In genomic region chrX:134294548-134294947, GRCh38 we compare ENCODE assay signal across 15 cellular contexts. TPM values are rescaled to one million over a fixed set of nuclear protein-coding genes. Genes with fewer than 3 reads are reported as not detected.
DNase-seq lines count a peak whose midpoint lies in the region; ATAC-seq and TF ChIP-seq lines count a peak whose summit lies in the region.
"Had no signal": no experiment of that assay in that cellular context is flagged by ENCODE, and none has a peak within 500 bp of the region (broad histone marks: within the 10 kb centered on the region; RNA-seq: fewer than 3 reads in every experiment).

No MANE protein-coding gene starts in this region.

- H3K9ac ChIP-seq in trophoblast cell (ENCODE audit: low read length), result no peak overlapping the region
- H3K9ac ChIP-seq: BLaER1 treated with 17β-estradiol and CSF1 and Interleukin-3, amounts not matched to agents 10 nM and 100 nM had no signal

- no peak overlapping the region for H4K12ac ChIP-seq in trophoblast cell (ENCODE audit: low read depth, low read length)

- no peak overlapping the region for H2AK5ac ChIP-seq in trophoblast cell (ENCODE audit: low read length)

- in situ Hi-C loops in Panc1 (cut with HindIII; ENCODE audit: low pct_unique_long_range_greater_than_20kb, low sequenced_read_pairs), result no loop called here

- BruUV-seq in Panc1 (replicated peaks; lab: Mats Ljungman, UMichigan), result no TSS peak

- no peaks in the 10 kb centered on the region for H3K27me3 Mint-ChIP-seq in type B pancreatic cell

- no peak overlapping the region for H3K23ac ChIP-seq in trophoblast cell (ENCODE audit: low read length)

- POLR2A ChIA-PET in Panc1 (lab: Charles Lee), result no interaction called here

- peak; percentile 34; the same call in 1 of the 2 replicates for TF ChIP-seq CTCF in Panc1 (IDR thresholded peaks at IDR 0.05)
- peak; percentile 34 for TF ChIP-seq CTCF in fibroblast of villous mesenchyme (IDR thresholded peaks at IDR 0.05; ENCODE audit: insufficient read depth, low read depth, low read length)
- TF ChIP-seq CTCF in type B pancreatic cell (conservative IDR thresholded peaks at IDR 0.05), result peak; percentile 65

- H3K79me1 ChIP-seq in trophoblast cell (ENCODE audit: low read length), result no peaks in the 10 kb centered on the region

- H3K36me3 ChIP-seq in Panc1 (ENCODE audit: control insufficient read depth, insufficient read depth, low read length) (no peaks in the 10 kb centered on the region), trophoblast cell (ENCODE audit: control insufficient read depth in 1 of 2, insufficient read depth in 2 of 2, low read length in 2 of 2) (no peaks in the 10 kb centered on the region)
- H3K36me3 ChIP-seq: BLaER1 treated with 17β-estradiol and CSF1 and Interleukin-3, amounts not matched to agents 10 nM and 100 nM; HAP-1; spleen; WERI-Rb-1 had no signal

- DNase-seq in NCI-H82 (lab: John Stamatoyannopoulos, UW) (peak; percentile 3), NCI-H82 treated with DMSO at 0.1 percent for 48 hours (lab: John Stamatoyannopoulos, UW; ENCODE audit: unreplicated experiment) (no peak), Panc1 (ENCODE audit: low read depth, low spot score) (no peak), fibroblast of villous mesenchyme (ENCODE audit: low read depth) (peak; percentile 0), type B pancreatic cell (ENCODE audit: extremely low spot score, unreplicated experiment) (no peak), trophoblast cell (no peak)
- DNase-seq in activated CD4-positive, alpha-beta T cell treated with anti-CD3 and anti-CD28 coated beads for 1 hour, result no peak
- DNase-seq: activated naive CD4-positive, alpha-beta T cell treated with anti-CD3 and anti-CD28 coated beads for 36 hours; spleen; stimulated activated naive CD4-positive, alpha-beta T cell; WERI-Rb-1 had no signal

- CTCF ChIA-PET in Panc1 (lab: Charles Lee), result no interaction called here

- H2BK5ac ChIP-seq in trophoblast cell (ENCODE audit: low read depth, low read length, poor library complexity), result no peak overlapping the region

- no peak overlapping the region for H3K4me2 ChIP-seq in trophoblast cell (ENCODE audit: low read length)
- H3K4me2 ChIP-seq: BLaER1 treated with 17β-estradiol and CSF1 and Interleukin-3, amounts not matched to agents 10 nM and 100 nM had no signal

- H3K4me1 ChIP-seq in Panc1 (ENCODE audit: control insufficient read depth, insufficient read depth, low read length) (no peaks in the 10 kb centered on the region), trophoblast cell (ENCODE audit: control insufficient read depth in 1 of 2, insufficient read depth in 2 of 2, low read length in 2 of 2) (no peaks in the 10 kb centered on the region)
- H3K4me1 ChIP-seq: BLaER1 treated with 17β-estradiol and CSF1 and Interleukin-3, amounts not matched to agents 10 nM and 100 nM; HAP-1; spleen had no signal

- no peak overlapping the region for H4K91ac ChIP-seq in trophoblast cell (ENCODE audit: low read depth, low read length)

- H3K9me3 ChIP-seq in Panc1 (ENCODE audit: control insufficient read depth, insufficient read depth, low read depth, low read length), result no peaks in the 10 kb centered on the region
- no peaks in the 10 kb centered on the region for H3K9me3 ChIP-seq in trophoblast cell (ENCODE audit: insufficient read depth, low read depth, low read length)
- H3K9me3 ChIP-seq: HAP-1 had no signal

- no peak overlapping the region for H2AFZ ChIP-seq in trophoblast cell (ENCODE audit: insufficient read depth, low read length, poor library complexity)

- no peak overlapping the region for H2BK12ac ChIP-seq in trophoblast cell (ENCODE audit: low read length)

- no peak overlapping the region for H3K4me3 Mint-ChIP-seq in type B pancreatic cell
- H3K4me3 Mint-ChIP-seq: activated naive CD4-positive, alpha-beta T cell treated with anti-CD3 and anti-CD28 coated beads for 36 hours had no signal

- H3K79me2 ChIP-seq in trophoblast cell (ENCODE audit: control insufficient read depth, insufficient read depth, low read length, poor library complexity), result no peaks in the 10 kb centered on the region

- ATAC-seq in Panc1 (no peak), GM18519 (IDR thresholded peaks at IDR 0.05; ENCODE audit: low FRiP score, unreplicated experiment) (no peak)

- intact Hi-C loops in Panc1 (cut with micrococcal nuclease; ENCODE audit: unreplicated experiment), result no loop called here

- no peaks in the 10 kb centered on the region; the same call in 1 of the 2 replicates for H3K27me3 ChIP-seq in Panc1 (ENCODE audit: control insufficient read depth, insufficient read depth, low read length)
- H3K27me3 ChIP-seq in trophoblast cell (ENCODE audit: insufficient read depth, low read length), result no peaks in the 10 kb centered on the region

- H3K27ac Mint-ChIP-seq in type B pancreatic cell, result no peak overlapping the region
- H3K27ac Mint-ChIP-seq: activated naive CD4-positive, alpha-beta T cell treated with anti-CD3 and anti-CD28 coated beads for 36 hours had no signal

- no peak overlapping the region for H3K4ac ChIP-seq in trophoblast cell (ENCODE audit: low read depth, low read length)

- H4K8ac ChIP-seq in trophoblast cell (ENCODE audit: low read depth, low read length), result no peak overlapping the region

- no peak overlapping the region for H3K18ac ChIP-seq in trophoblast cell (ENCODE audit: low read length)

- no peaks in the 10 kb centered on the region for H3K36me3 Mint-ChIP-seq in type B pancreatic cell

- H3K27ac ChIP-seq in Panc1 (ENCODE audit: low read length), result no peak overlapping the region
- no peak overlapping the region for H3K27ac ChIP-seq in trophoblast cell (ENCODE audit: low read depth, low read length)
- H3K27ac ChIP-seq: BLaER1 treated with 17β-estradiol and CSF1 and Interleukin-3, amounts not matched to agents 10 nM and 100 nM; spleen; WERI-Rb-1 had no signal

- no peak overlapping the region for H3K14ac ChIP-seq in trophoblast cell (ENCODE audit: low read length)

- H3K4me1 Mint-ChIP-seq in type B pancreatic cell (ENCODE audit: unreplicated experiment), result no peaks in the 10 kb centered on the region

- H3K9me3 Mint-ChIP-seq in type B pancreatic cell, result no peaks in the 10 kb centered on the region

- H3K4me3 ChIP-seq in Panc1 (ENCODE audit: low read depth in 2 of 2, low read length in 2 of 2) (no peak overlapping the region), fibroblast of villous mesenchyme (ENCODE audit: low read depth, low read length) (no peak overlapping the region), trophoblast cell (ENCODE audit: low read depth, low read length) (no peak overlapping the region)
- H3K4me3 ChIP-seq: BLaER1 treated with 17β-estradiol and CSF1 and Interleukin-3, amounts not matched to agents 10 nM and 100 nM; HAP-1; lung; spleen had no signal

- no peak overlapping the region for H2BK120ac ChIP-seq in trophoblast cell (ENCODE audit: insufficient read depth, low read length, poor library complexity)

RNA-seq across cellular contexts. Expression of gene CCDC160, which starts 57.6 kb away (rescaled TPM):
- total RNA-seq in Panc1 (2021; ENCODE audit: unreplicated experiment), result not detected
- not detected for polyA plus RNA-seq in Panc1 (2012; ENCODE audit: insufficient read length)
- 0.43 TPM in 1 of 2 replicates, not detected in the other for total RNA-seq in fibroblast of villous mesenchyme
- total RNA-seq in type B pancreatic cell (ENCODE audit: low replicate concordance), result 0.55 and 1.8 TPM in 2 replicates
- polyA plus RNA-seq in trophoblast cell (2013), result 2.0 and 2.2 TPM in 2 replicates
- total RNA-seq: activated naive CD4-positive, alpha-beta T cell treated with anti-CD3 and anti-CD28 coated beads for 36 hours had no signal

Comparison
In these comparisons a context has a peak if more than half of its experiments do, and no peak if none do; other contexts are left out.
1. DNase-seq: peak in NCI-H82 (single experiment) and fibroblast of villous mesenchyme (single experiment); none in NCI-H82 treated with DMSO at 0.1 percent for 48 hours (single experiment), Panc1 (single experiment), type B pancreatic cell (single experiment), activated CD4-positive, alpha-beta T cell treated with anti-CD3 and anti-CD28 coated beads for 1 hour (single experiment) and trophoblast cell (0 of 2).
2. Peak in every context shown above with its lines, with median percentiles within 50 percentile points of each other: CTCF ChIP-seq.